Comparison of ENCODE assay signal across 24 cellular contexts in genomic region chr10:97762056-97762455, GRCh38. TPM values are rescaled to one million over a fixed set of nuclear protein-coding genes. Genes with fewer than 3 reads are reported as not detected.
"Had no signal": no experiment of that assay in that cellular context is flagged by ENCODE, and none has a peak within 500 bp of the region (broad histone marks: within the 10 kb centered on the region; RNA-seq: fewer than 3 reads in every experiment).

No MANE protein-coding gene starts in this region.

- H3K27me3 Mint-ChIP-seq: activated naive CD4-positive, alpha-beta T cell treated with anti-CD3 and anti-CD28 coated beads, Interleukin-2, amount 50 U/mL, for 24 hours; stimulated activated memory B cell treated with anti-CD40 and anti-IgM and Interleukin-4, amounts not matched to agents 10 μg/mL and 1 μg/mL and 100 μg/mL, for 72 hours had no signal

- H3K9me3 Mint-ChIP-seq: activated naive CD4-positive, alpha-beta T cell treated with anti-CD3 and anti-CD28 coated beads, Interleukin-2, amount 50 U/mL, for 24 hours; activated T-cell treated with anti-CD3 and anti-CD28 coated beads, Interleukin-2, amount 50 U/mL, for 72 hours; mesothelial cell of epicardium; neural crest cell; stimulated activated memory B cell treated with anti-CD40 and anti-IgM and Interleukin-4, amounts not matched to agents 10 μg/mL and 1 μg/mL and 100 μg/mL, for 72 hours had no signal

- H3K9me3 ChIP-seq: adrenal gland, heart left ventricle, psoas muscle, SJSA1, spleen, testis had no signal

- H3K36me3 ChIP-seq: cardiac muscle cell had no signal

- H3K4me3 ChIP-seq: adrenal gland, cardiac muscle cell, heart left ventricle, psoas muscle, SJSA1, spleen, testis had no signal

- ATAC-seq: activated T-cell treated with anti-CD3 and anti-CD28 coated beads, Interleukin-2, amount 50 U/mL, for 72 hours; stimulated activated memory B cell treated with anti-CD40 and anti-IgM and Interleukin-4, amounts not matched to agents 10 μg/mL and 1 μg/mL and 100 μg/mL, for 72 hours had no signal

- H3K4me3 Mint-ChIP-seq: activated naive CD4-positive, alpha-beta T cell treated with anti-CD3 and anti-CD28 coated beads, Interleukin-2, amount 50 U/mL, for 24 hours; activated T-cell treated with anti-CD3 and anti-CD28 coated beads, Interleukin-2, amount 50 U/mL, for 72 hours; mesothelial cell of epicardium; neural crest cell; stimulated activated memory B cell treated with anti-CD40 and anti-IgM and Interleukin-4, amounts not matched to agents 10 μg/mL and 1 μg/mL and 100 μg/mL, for 72 hours had no signal

- H3K27ac Mint-ChIP-seq: activated naive CD4-positive, alpha-beta T cell treated with anti-CD3 and anti-CD28 coated beads, Interleukin-2, amount 50 U/mL, for 24 hours; activated T-cell treated with anti-CD3 and anti-CD28 coated beads, Interleukin-2, amount 50 U/mL, for 72 hours; mesothelial cell of epicardium; stimulated activated memory B cell treated with anti-CD40 and anti-IgM and Interleukin-4, amounts not matched to agents 10 μg/mL and 1 μg/mL and 100 μg/mL, for 72 hours had no signal

- H3K4me1 ChIP-seq: adrenal gland, psoas muscle, SJSA1, spleen, testis had no signal

- H3K27ac ChIP-seq: adrenal gland, cardiac muscle cell, psoas muscle, SJSA1, spleen, testis, VCaP had no signal

- H3K27me3 ChIP-seq: adrenal gland, cardiac muscle cell, heart left ventricle, SJSA1, spleen, testis had no signal

- H3K4me1 Mint-ChIP-seq: mesothelial cell of epicardium had no signal

- DNase-seq: activated CD4-positive, alpha-beta T cell treated with anti-CD3 and anti-CD28 coated beads, Interleukin-2, amount 50 U/mL, for 1 hour; activated CD4-positive, CD25-positive, alpha-beta regulatory T cell treated with anti-CD3 and anti-CD28 coated beads, Interleukin-2, amount 50 U/mL, for 72 hours; activated CD8-positive, alpha-beta memory T cell treated with anti-CD3 and anti-CD28 coated beads for 24 hours; activated CD8-positive, alpha-beta memory T cell treated with anti-CD3 and anti-CD28 coated beads, Interleukin-2, amount 50 U/mL, for 48 hours; activated effector memory CD4-positive, alpha-beta T cell treated with anti-CD3 and anti-CD28 coated beads, Interleukin-2, amount 50 U/mL, for 16 hours; activated T-cell treated with anti-CD3 and anti-CD28 coated beads, Interleukin-2, amount 50 U/mL, for 72 hours; adrenal gland; spleen; stimulated activated CD4-positive, alpha-beta T cell treated with anti-CD3 and anti-CD28 coated beads, Interleukin-4, amount 100 ng/mL, for 4 hours; T-helper 2 cell; testis had no signal

RNA-seq across cellular contexts. Expression of gene SFRP5, which starts 9.7 kb away (rescaled TPM):
- total RNA-seq: activated T-cell treated with anti-CD3 and anti-CD28 coated beads, Interleukin-2, amount 50 U/mL, for 72 hours; epithelial cell of proximal tubule; kidney epithelial cell; lung microvascular endothelial cell; neural crest cell; osteocyte; SJSA1; spleen had no signal
